ENCODE assay signal across 6 cellular contexts in genomic region chr19:1019980-1020867, GRCh38. TPM values are rescaled to one million over a fixed set of nuclear protein-coding genes. Genes with fewer than 3 reads are reported as not detected.
A peak's percentile ranks its signal among the peaks of the same experiment; 100 is the strongest.
DNase-seq lines count a peak whose midpoint lies in the region; ATAC-seq and TF ChIP-seq lines count a peak whose summit lies in the region.

No MANE protein-coding gene starts in this region.

- peak overlapping the region; percentile 86 for H3K4me3 ChIP-seq in H7 (ENCODE audit: insufficient read depth, low read depth, low read length)

- H3K27me3 Mint-ChIP-seq in mesothelial cell of epicardium (ENCODE audit: low read depth), result peaks cover 2% of the 10 kb centered on the region

- H3K4me3 Mint-ChIP-seq in mesothelial cell of epicardium, result peak overlapping the region; percentile 88

- H3K27ac Mint-ChIP-seq in activated naive CD4-positive, alpha-beta T cell treated with anti-CD3 and anti-CD28 coated beads, Interleukin-2, amount 50 U/mL, for 72 hours, result peak overlapping the region; percentile 97 to 100
- peak overlapping the region; percentile 92 for H3K27ac Mint-ChIP-seq in mesothelial cell of epicardium

- no peaks in the 10 kb centered on the region; the same call in 1 of the 2 replicates for H3K36me3 ChIP-seq in H7 (replicated peaks; ENCODE audit: control insufficient read depth, insufficient read depth, low read length)

- H3K27me3 ChIP-seq in H7 (ENCODE audit: control insufficient read depth, insufficient read depth, low read length), result no peaks in the 10 kb centered on the region

- TF ChIP-seq CTCF in mesothelial cell of epicardium (IDR thresholded peaks at IDR 0.05; ENCODE audit: unreplicated experiment), result no peak

- ATAC-seq in activated naive CD4-positive, alpha-beta T cell treated with anti-CD3 and anti-CD28 coated beads, Interleukin-2, amount 50 U/mL, for 72 hours, result peak in 1 of 2 donors; percentile 10
- no peak for ATAC-seq in HG03135 (IDR thresholded peaks at IDR 0.05; ENCODE audit: unreplicated experiment)

- peaks cover 27% of the 10 kb centered on the region for H3K4me1 Mint-ChIP-seq in mesothelial cell of epicardium

- peaks cover 5 to 7% of the 10 kb centered on the region in 2 donors for H3K36me3 Mint-ChIP-seq in activated naive CD4-positive, alpha-beta T cell treated with anti-CD3 and anti-CD28 coated beads, Interleukin-2, amount 50 U/mL, for 72 hours
- H3K36me3 Mint-ChIP-seq in mesothelial cell of epicardium, result no peaks in the 10 kb centered on the region

- no peaks in the 10 kb centered on the region for H3K9me3 Mint-ChIP-seq in activated naive CD4-positive, alpha-beta T cell treated with anti-CD3 and anti-CD28 coated beads, Interleukin-2, amount 50 U/mL, for 72 hours
- H3K9me3 Mint-ChIP-seq in mesothelial cell of epicardium, result no peaks in the 10 kb centered on the region

- peak; percentile 82 for DNase-seq in H7
- DNase-seq in activated naive CD4-positive, alpha-beta T cell treated with anti-CD3 and anti-CD28 coated beads, Interleukin-2, amount 50 U/mL, for 72 hours (ENCODE audit: low spot score in 2 of 2), result no peak
- DNase-seq in mesothelial cell of epicardium (ENCODE audit: low spot score in 2 of 2, unreplicated experiment in 2 of 2), result no peak
- DNase-seq in mesenteric fat pad (ENCODE audit: low spot score), result no peak
- DNase-seq in NCI-H1694 treated with DMSO at 0.1 percent for 48 hours (lab: John Stamatoyannopoulos, UW), result no peak

RNA-seq across cellular contexts. Expression of gene TMEM259, which starts 0.7 kb away (rescaled TPM):
- 153 and 185 TPM in 2 replicates for total RNA-seq in H7 (2014; rRNA removed; shearing (Covaris generic))
- total RNA-seq in activated naive CD4-positive, alpha-beta T cell treated with anti-CD3 and anti-CD28 coated beads, Interleukin-2, amount 50 U/mL, for 72 hours, result 100 to 1,000 TPM; 104 to 156 TPM
- total RNA-seq in mesothelial cell of epicardium (232 to 245 TPM (median 242 TPM) in 3 replicates), mesenteric fat pad (143 TPM)

RNA-seq across cellular contexts. Expression of gene RNU6-2, which starts 1.1 kb away (rescaled TPM):
- not detected in 2 replicates for total RNA-seq in H7 (2014; rRNA removed; shearing (Covaris generic))
- total RNA-seq in activated naive CD4-positive, alpha-beta T cell treated with anti-CD3 and anti-CD28 coated beads, Interleukin-2, amount 50 U/mL, for 72 hours, result not detected
- total RNA-seq in mesothelial cell of epicardium (not detected in 3 replicates), mesenteric fat pad (not detected)

RNA-seq across cellular contexts. Expression of gene CNN2, which starts 6.2 kb away (rescaled TPM):
- total RNA-seq in H7 (2014; rRNA removed; shearing (Covaris generic)), result 440 and 495 TPM in 2 replicates
- 100 to 1,000 TPM; 187 to 254 TPM for total RNA-seq in activated naive CD4-positive, alpha-beta T cell treated with anti-CD3 and anti-CD28 coated beads, Interleukin-2, amount 50 U/mL, for 72 hours
- total RNA-seq in mesothelial cell of epicardium, result 492 to 501 TPM (median 493 TPM) in 3 replicates
- total RNA-seq in mesenteric fat pad, result 124 TPM

RNA-seq across cellular contexts. Expression of gene ABCA7, which starts 19.7 kb away (rescaled TPM):
- 17.9 and 19.7 TPM in 2 replicates for total RNA-seq in H7 (2014; rRNA removed; shearing (Covaris generic))
- total RNA-seq in activated naive CD4-positive, alpha-beta T cell treated with anti-CD3 and anti-CD28 coated beads, Interleukin-2, amount 50 U/mL, for 72 hours, result 100 to 1,000 TPM in 1 of 2 donors, 10 to 100 TPM in 1; 17.8 to 105 TPM
- total RNA-seq in mesothelial cell of epicardium, result 18.0 to 22.5 TPM (median 20.1 TPM) in 3 replicates
- 19.9 TPM for total RNA-seq in mesenteric fat pad

RNA-seq across cellular contexts. Expression of gene GRIN3B, which starts 20.0 kb away (rescaled TPM):
- total RNA-seq in H7 (2014; rRNA removed; shearing (Covaris generic)), result 0.03 and 0.07 TPM in 2 replicates
- total RNA-seq in activated naive CD4-positive, alpha-beta T cell treated with anti-CD3 and anti-CD28 coated beads, Interleukin-2, amount 50 U/mL, for 72 hours, result under 1 TPM; 0.07 to 0.19 TPM
- total RNA-seq in mesothelial cell of epicardium, result 0.29 to 0.36 TPM (median 0.34 TPM) in 3 replicates
- 0.16 TPM for total RNA-seq in mesenteric fat pad
